ENCODE assay signal across 10 cellular contexts in the genomic region with DNA sequence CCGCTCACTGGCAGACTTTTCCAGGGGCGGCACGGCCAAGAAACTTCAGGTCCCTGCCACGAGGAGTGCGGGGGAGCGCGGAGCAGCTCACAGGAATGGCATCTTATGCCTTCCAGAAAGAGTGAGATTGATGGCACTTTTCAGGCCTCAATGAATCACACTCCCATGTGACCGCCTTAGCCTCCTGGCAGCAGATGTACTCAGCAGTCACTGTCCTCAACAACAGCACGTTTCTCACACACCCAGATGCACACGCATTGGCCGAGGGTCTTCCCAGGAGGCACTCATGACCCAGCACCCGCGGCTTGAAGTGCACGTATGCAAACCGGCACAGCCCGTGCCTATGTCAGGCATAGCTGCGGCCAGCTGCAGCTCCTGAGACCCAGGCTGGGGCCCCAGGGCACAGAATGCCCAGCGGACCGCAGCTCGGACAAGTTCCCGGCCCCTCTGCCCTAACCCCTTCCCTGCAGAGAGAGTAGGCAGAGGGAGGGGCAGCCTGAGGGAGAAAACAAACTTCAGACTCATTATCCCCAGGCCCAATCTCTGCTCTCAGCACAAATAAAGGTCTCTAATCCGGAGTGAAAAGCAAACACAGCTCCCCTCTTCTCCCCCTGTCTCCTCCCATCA. TPM values are rescaled to one million over a fixed set of nuclear protein-coding genes. Genes with fewer than 3 reads are reported as not detected.
A peak's percentile ranks its signal among the peaks of the same experiment; 100 is the strongest.
DNase-seq lines count a peak whose midpoint lies in the region; ATAC-seq, FAIRE-seq and TF ChIP-seq lines count a peak whose summit lies in the region.
"Had no signal": no experiment of that assay in that cellular context is flagged by ENCODE, and none has a peak within 500 bp of the region (broad histone marks: within the 10 kb centered on the region; RNA-seq: fewer than 3 reads in every experiment).

No MANE protein-coding gene starts in this region.

- H3K4me3 ChIP-seq in AG04450 (ENCODE audit: low read depth, low read length) (no peak overlapping the region), brain microvascular endothelial cell (ENCODE audit: low read depth, low read length) (no peak overlapping the region), mesendoderm (ENCODE audit: low read length) (no peak overlapping the region)

- no peak overlapping the region for H2AK5ac ChIP-seq in mesendoderm (ENCODE audit: low read length)

- no peaks in the 10 kb centered on the region for H3K36me3 ChIP-seq in brain microvascular endothelial cell (replicated peaks)
- H3K36me3 ChIP-seq in mesendoderm (ENCODE audit: control insufficient read depth, insufficient read depth, low read length): no peaks in the 10 kb centered on the region

- no peaks in the 10 kb centered on the region for H3K36me3 Mint-ChIP-seq in immature natural killer cell
- H3K36me3 Mint-ChIP-seq: CD8-positive, alpha-beta memory T cell had no signal

- no peak overlapping the region for H2BK5ac ChIP-seq in mesendoderm (ENCODE audit: low read length)

- intact Hi-C loops in left colon (cut with DNase I, micrococcal nuclease): no loop called here

- H3K9ac ChIP-seq in mesendoderm (ENCODE audit: low read length): no peak overlapping the region

- TF ChIP-seq CTCF in AG04450 (IDR thresholded peaks at IDR 0.05; ENCODE audit: low read depth, low read length) (no peak), brain microvascular endothelial cell (IDR thresholded peaks at IDR 0.05; ENCODE audit: low read depth, low read length, missing control alignments) (no peak)

- no peak overlapping the region for H3K27ac Mint-ChIP-seq in immature natural killer cell
- H3K27ac Mint-ChIP-seq: CD8-positive, alpha-beta memory T cell had no signal

- ATAC-seq in GM18498 (IDR thresholded peaks at IDR 0.05; ENCODE audit: unreplicated experiment) (no peak), left colon (no peak)

- no peak overlapping the region for H4K8ac ChIP-seq in mesendoderm (ENCODE audit: low read depth, low read length)

- no peak overlapping the region for H3K4me2 ChIP-seq in mesendoderm (ENCODE audit: low read length)

- peak; percentile 96 for FAIRE-seq in HTR-8/SVneo (lab: Jason Lieb, UNC)

- H3K23ac ChIP-seq in mesendoderm (ENCODE audit: low read length): no peak overlapping the region

- H4K5ac ChIP-seq in mesendoderm (ENCODE audit: low read length): no peak overlapping the region

- POLR2A ChIA-PET in AG04450 (lab: Yijun Ruan, JAX): interaction anchor here (1.7 kb wide), 1 partner anchor 22 kb away, joined by 8 read pairs; no protein-coding TSS in a partner anchor

- H3K56ac ChIP-seq in mesendoderm (ENCODE audit: low read length): no peak overlapping the region

- H2BK15ac ChIP-seq in mesendoderm (replicated peaks; ENCODE audit: low read depth): no peak overlapping the region

- H3K4me1 ChIP-seq in mesendoderm (ENCODE audit: control insufficient read depth, low read depth, low read length): peaks cover 7% of the 10 kb centered on the region

- H3K18ac ChIP-seq in mesendoderm (ENCODE audit: low read length): no peak overlapping the region

- in situ Hi-C loops in brain microvascular endothelial cell (cut with HindIII; ENCODE audit: low pct_ligation_motif_present, low sequenced_read_pairs): no loop called here

- no peak overlapping the region for H2BK120ac ChIP-seq in mesendoderm (ENCODE audit: low read depth, low read length)

- H3K27me3 ChIP-seq in AG04450 (ENCODE audit: control insufficient read depth, insufficient read depth, low read length) (peaks cover 20% of the 10 kb centered on the region), brain microvascular endothelial cell (replicated peaks) (no peaks in the 10 kb centered on the region), mesendoderm (ENCODE audit: insufficient read depth, low read length, poor library complexity) (no peaks in the 10 kb centered on the region)

- H3K79me2 ChIP-seq in mesendoderm (ENCODE audit: control insufficient read depth, insufficient read depth, low read length): no peaks in the 10 kb centered on the region

- DNase-seq in AG04450 (ENCODE audit: low read depth, low spot score): peak; percentile 71
- DNase-seq in HTR-8/SVneo (ENCODE audit: insufficient read length, low spot score): peak; percentile 92
- peak; percentile 54 for DNase-seq in brain microvascular endothelial cell
- DNase-seq in mesendoderm: peak; percentile 43
- no peak for DNase-seq in left colon
- DNase-seq in NCI-H1930 (lab: John Stamatoyannopoulos, UW): no peak
- DNase-seq in immature natural killer cell: no peak
- DNase-seq: CD8-positive, alpha-beta memory T cell; right cardiac atrium had no signal

- WGBS in mesendoderm (ENCODE audit: extremely low coverage, insufficient coverage, low lambda C conversion rate): no CpG with 5 or more reads among the region's 22 CpGs

- CTCF ChIA-PET in AG04450 (lab: Charles Lee): interaction anchor here (0.9 to 1.3 kb wide), 3 partner anchors 17 to 31 kb away, joined by 3 to 13 read pairs (median 4); no protein-coding TSS in a partner anchor

- H3K4me1 Mint-ChIP-seq in immature natural killer cell: no peaks in the 10 kb centered on the region
- H3K4me1 Mint-ChIP-seq: CD8-positive, alpha-beta memory T cell had no signal

- H3K9me3 Mint-ChIP-seq in immature natural killer cell: no peaks in the 10 kb centered on the region
- H3K9me3 Mint-ChIP-seq: CD8-positive, alpha-beta memory T cell had no signal

- no peak overlapping the region for H3K4ac ChIP-seq in mesendoderm (ENCODE audit: low read depth, low read length)

- peaks cover 3% of the 10 kb centered on the region; the same call in 1 of the 2 replicates for H3K9me3 ChIP-seq in AG04450 (ENCODE audit: control insufficient read depth, insufficient read depth, low read length)

- no peaks in the 10 kb centered on the region for H3K79me1 ChIP-seq in mesendoderm (ENCODE audit: low read length)

- H3K27me3 Mint-ChIP-seq in immature natural killer cell (ENCODE audit: low read depth in 3 of 3): no peaks in the 10 kb centered on the region

- peak overlapping the region; percentile 68 for H3K27ac ChIP-seq in AG04450 (ENCODE audit: low read depth, low read length)
- no peak overlapping the region for H3K27ac ChIP-seq in brain microvascular endothelial cell
- H3K27ac ChIP-seq in mesendoderm (ENCODE audit: low read depth, low read length): no peak overlapping the region

- no peak overlapping the region for H3K4me3 Mint-ChIP-seq in immature natural killer cell
- H3K4me3 Mint-ChIP-seq: CD8-positive, alpha-beta memory T cell had no signal

RNA-seq across cellular contexts. Expression of gene RPUSD4, which starts 48.3 kb away (rescaled TPM):
- polyA plus RNA-seq in AG04450 (2011; rRNA removed) (22.0 and 24.9 TPM in 2 replicates), immature natural killer cell (10 to 100 TPM in 2 of 3 donors, 1 to 10 TPM in 1; 4.5 to 15.0 (median 10.5) TPM)
- 48.9 and 52.4 TPM in 2 replicates for polyA minus RNA-seq in AG04450 (2011; rRNA and poly(A)+ RNA removed)
- 28.2 TPM for polyA plus RNA-seq in mesendoderm (2013, experiment 1 of 2)
- polyA plus RNA-seq in mesendoderm (2013, experiment 2 of 2): 28.0 TPM
- 10 to 100 TPM; 15.9 to 16.1 TPM for total RNA-seq in left colon

RNA-seq across cellular contexts. Expression of gene FAM118B, which starts 48.4 kb away (rescaled TPM):
- polyA plus RNA-seq in AG04450 (2011; rRNA removed): 29.5 and 36.7 TPM in 2 replicates
- polyA minus RNA-seq in AG04450 (2011; rRNA and poly(A)+ RNA removed): 13.4 and 17.7 TPM in 2 replicates
- 27.5 TPM for polyA plus RNA-seq in mesendoderm (2013, experiment 1 of 2)
- 28.3 TPM for polyA plus RNA-seq in mesendoderm (2013, experiment 2 of 2)
- 10 to 100 TPM; 47.4 to 61.7 TPM for total RNA-seq in left colon
- polyA plus RNA-seq in immature natural killer cell: 10 to 100 TPM; 11.5 to 21.1 (median 13.7) TPM

Comparison
In these comparisons a context has a peak if more than half of its experiments do, and no peak if none do; other contexts are left out.
1. DNase-seq: peak in AG04450 (single experiment), HTR-8/SVneo (single experiment), brain microvascular endothelial cell (single experiment) and mesendoderm (single experiment); none in left colon (0 of 2), NCI-H1930 (0 of 2) and immature natural killer cell (0 of 3).